11 cellular contexts compared by ENCODE assay signal in genomic region chr1:226883630-226884029, GRCh38. TPM values are rescaled to one million over a fixed set of nuclear protein-coding genes. Genes with fewer than 3 reads are reported as not detected.
DNase-seq lines count a peak whose midpoint lies in the region; ATAC-seq lines count a peak whose summit lies in the region.
"Had no signal": no experiment of that assay in that cellular context is flagged by ENCODE, and none has a peak within 500 bp of the region (broad histone marks: within the 10 kb centered on the region; RNA-seq: fewer than 3 reads in every experiment).

No MANE protein-coding gene starts in this region.

- peak overlapping the region; percentile 78 to 92 (median 87) for H3K27ac Mint-ChIP-seq in CD4-positive, alpha-beta memory T cell
- H3K27ac Mint-ChIP-seq in activated CD8-positive, alpha-beta T cell treated with anti-CD3 and anti-CD28 coated beads, Interleukin-2, amount 10 ng/mL, durations not matched to agents 7 days and 5 days: peak overlapping the region; percentile 86
- peak overlapping the region; percentile 54 to 97 (median 90) for H3K27ac Mint-ChIP-seq in naive thymus-derived CD8-positive, alpha-beta T cell

- peaks cover 0 to 5% of the 10 kb centered on the region in 2 donors for H3K36me3 Mint-ChIP-seq in CD4-positive, alpha-beta memory T cell
- peaks cover 5% of the 10 kb centered on the region for H3K36me3 Mint-ChIP-seq in activated CD8-positive, alpha-beta T cell treated with anti-CD3 and anti-CD28 coated beads, Interleukin-2, amount 10 ng/mL, durations not matched to agents 7 days and 5 days (ENCODE audit: low read depth)
- peaks cover 0 to 3% (median 0%) of the 10 kb centered on the region in 3 donors for H3K36me3 Mint-ChIP-seq in naive thymus-derived CD8-positive, alpha-beta T cell

- POLR2A ChIA-PET in CD4-positive, alpha-beta memory T cell (lab: Charles Lee; ENCODE audit: partially characterized antibody): interaction anchor here (1.0 to 4.1 kb wide), 8 partner anchors 11 to 680 kb away, joined by 3 to 64 read pairs (median 4); partner anchors contain the start of genes COQ8A, PARP1, PSEN2 and ZNF678
- POLR2A ChIA-PET in activated CD8-positive, alpha-beta T cell treated with anti-CD3 and anti-CD28 coated beads, Interleukin-2, amount 10 ng/mL, durations not matched to agents 7 days and 5 days (lab: Charles Lee): interaction anchor here (0.8 to 3.3 kb wide), 3 partner anchors 12 to 475 kb away, joined by 3 to 26 read pairs (median 10); partner anchors contain the start of genes COQ8A and PARP1
- POLR2A ChIA-PET in naive thymus-derived CD8-positive, alpha-beta T cell (lab: Charles Lee): interaction anchor here (0.6 to 4.5 kb wide), 4 partner anchors 12 to 247 kb away, joined by 3 to 54 read pairs (median 3); partner anchors contain the start of gene COQ8A

- peak overlapping the region; percentile 66 to 99 (median 92) for H3K4me2 ChIP-seq in BLaER1 treated with 17β-estradiol and CSF1 and Interleukin-3, amounts not matched to agents 10 nM and 100 nM

- H3K9me3 ChIP-seq in BLaER1 treated with 17β-estradiol and CSF1 and Interleukin-3, amounts not matched to agents 10 nM and 100 nM (replicated peaks in 1 of 11): 0 out of 22 replicates have a peak, but pooled peaks cover 0 to under 1% (median 0%) of the 10 kb centered on the region in 11 experiments
- H3K9me3 ChIP-seq in CD4-positive, alpha-beta memory T cell (ENCODE audit: control insufficient read depth in 1 of 2, low read length in 2 of 2): no peaks in the 10 kb centered on the region
- H3K9me3 ChIP-seq: Caco-2, MG63, testis had no signal

- intact Hi-C loops in CD4-positive, alpha-beta memory T cell (cut with micrococcal nuclease): loop anchor here (5.0 kb wide), 1 partner anchor 54 kb away; no protein-coding TSS in a partner anchor

- H3K9ac ChIP-seq in BLaER1 treated with 17β-estradiol and CSF1 and Interleukin-3, amounts not matched to agents 10 nM and 100 nM: peak overlapping the region in 2 of 11 experiments; percentile 37 to 50; a peak in 1 of 22 replicates

- no peak for DNase-seq in CD4-positive, alpha-beta memory T cell
- no peak for DNase-seq in activated CD8-positive, alpha-beta T cell treated with anti-CD3 and anti-CD28 coated beads, Interleukin-2, amount 10 ng/mL, durations not matched to agents 7 days and 5 days
- no peak for DNase-seq in naive thymus-derived CD8-positive, alpha-beta T cell
- no peak for DNase-seq in NCI-H1092 (lab: John Stamatoyannopoulos, UW)
- no peak for DNase-seq in CD1c-positive myeloid dendritic cell (ENCODE audit: extremely low spot score)
- DNase-seq: Caco-2, MG63, NCI-H2081, testis had no signal

- peaks cover 0 to 10% (median 0%) of the 10 kb centered on the region in 11 experiments; a peak in 3 of 22 replicates for H4K20me1 ChIP-seq in BLaER1 treated with 17β-estradiol and CSF1 and Interleukin-3, amounts not matched to agents 10 nM and 100 nM

- H3K36me3 ChIP-seq in BLaER1 treated with 17β-estradiol and CSF1 and Interleukin-3, amounts not matched to agents 10 nM and 100 nM: peaks cover 0 to 33% (median 0%) of the 10 kb centered on the region in 11 experiments; a peak in 2 of 22 replicates
- no peaks in the 10 kb centered on the region for H3K36me3 ChIP-seq in CD4-positive, alpha-beta memory T cell (ENCODE audit: insufficient read depth, low read length)

- H3K4me1 Mint-ChIP-seq in CD4-positive, alpha-beta memory T cell: peaks cover 32 to 51% (median 43%) of the 10 kb centered on the region in 4 donors
- H3K4me1 Mint-ChIP-seq in activated CD8-positive, alpha-beta T cell treated with anti-CD3 and anti-CD28 coated beads, Interleukin-2, amount 10 ng/mL, durations not matched to agents 7 days and 5 days (ENCODE audit: low read depth): peaks cover 46% of the 10 kb centered on the region
- peaks cover 25 to 55% (median 50%) of the 10 kb centered on the region in 4 donors for H3K4me1 Mint-ChIP-seq in naive thymus-derived CD8-positive, alpha-beta T cell

- peaks cover 0 to 2% (median 0%) of the 10 kb centered on the region in 8 donors for H3K9me3 Mint-ChIP-seq in CD4-positive, alpha-beta memory T cell
- no peaks in the 10 kb centered on the region for H3K9me3 Mint-ChIP-seq in activated CD8-positive, alpha-beta T cell treated with anti-CD3 and anti-CD28 coated beads, Interleukin-2, amount 10 ng/mL, durations not matched to agents 7 days and 5 days (ENCODE audit: insufficient read depth)
- no peaks in the 10 kb centered on the region for H3K9me3 Mint-ChIP-seq in naive thymus-derived CD8-positive, alpha-beta T cell

- ATAC-seq in activated CD8-positive, alpha-beta T cell treated with anti-CD3 and anti-CD28 coated beads, Interleukin-2, amount 10 ng/mL, durations not matched to agents 7 days and 5 days: no peak
- ATAC-seq in naive thymus-derived CD8-positive, alpha-beta T cell: no peak
- no peak for ATAC-seq in HG02642 (IDR thresholded peaks at IDR 0.05; ENCODE audit: poor library complexity, unreplicated experiment)

- no peaks in the 10 kb centered on the region for H3K27me3 Mint-ChIP-seq in CD4-positive, alpha-beta memory T cell
- no peaks in the 10 kb centered on the region for H3K27me3 Mint-ChIP-seq in activated CD8-positive, alpha-beta T cell treated with anti-CD3 and anti-CD28 coated beads, Interleukin-2, amount 10 ng/mL, durations not matched to agents 7 days and 5 days (ENCODE audit: low read depth)
- H3K27me3 Mint-ChIP-seq in naive thymus-derived CD8-positive, alpha-beta T cell: no peaks in the 10 kb centered on the region

- no peaks in the 10 kb centered on the region for H3K27me3 ChIP-seq in BLaER1 treated with 17β-estradiol and CSF1 and Interleukin-3, amounts not matched to agents 10 nM and 100 nM
- no peaks in the 10 kb centered on the region for H3K27me3 ChIP-seq in CD4-positive, alpha-beta memory T cell (ENCODE audit: insufficient read depth, low read length)
- H3K27me3 ChIP-seq: MG63, testis had no signal

- peak overlapping the region in 1 of 11 experiments; percentile 47; a peak in 1 of 22 replicates for H3K27ac ChIP-seq in BLaER1 treated with 17β-estradiol and CSF1 and Interleukin-3, amounts not matched to agents 10 nM and 100 nM
- no peak overlapping the region for H3K27ac ChIP-seq in CD4-positive, alpha-beta memory T cell (ENCODE audit: low read depth, low read length)

- CTCF ChIA-PET in CD4-positive, alpha-beta memory T cell (lab: Charles Lee; ENCODE audit: partially characterized antibody): interaction anchor here (0.8 to 1.5 kb wide), 4 partner anchors 12 to 275 kb away, joined by 3 to 7 read pairs (median 4); no protein-coding TSS in a partner anchor
- CTCF ChIA-PET in activated CD8-positive, alpha-beta T cell treated with anti-CD3 and anti-CD28 coated beads, Interleukin-2, amount 10 ng/mL, durations not matched to agents 7 days and 5 days (lab: Charles Lee): interaction anchor here (0.8 to 2.4 kb wide), 11 partner anchors 9 to 476 kb away, joined by 3 to 16 read pairs (median 4); partner anchors contain the start of genes PARP1 and PSEN2

- H3K4me3 ChIP-seq in BLaER1 treated with 17β-estradiol and CSF1 and Interleukin-3, amounts not matched to agents 10 nM and 100 nM: no peak overlapping the region
- no peak overlapping the region for H3K4me3 ChIP-seq in CD4-positive, alpha-beta memory T cell (ENCODE audit: low read length in 2 of 2)
- H3K4me3 ChIP-seq: MG63, testis had no signal

- H3K4me1 ChIP-seq in BLaER1 treated with 17β-estradiol and CSF1 and Interleukin-3, amounts not matched to agents 10 nM and 100 nM: peaks cover 56 to 80% (median 76%) of the 10 kb centered on the region in 10 experiments
- H3K4me1 ChIP-seq in CD4-positive, alpha-beta memory T cell (ENCODE audit: insufficient read depth, low read length): peaks cover 36% of the 10 kb centered on the region
- H3K4me1 ChIP-seq: Caco-2 had no signal

- H3K4me3 Mint-ChIP-seq in CD4-positive, alpha-beta memory T cell: peak overlapping the region in 7 of 8 donors; percentile 75 to 85 (median 78)
- peak overlapping the region; percentile 51 for H3K4me3 Mint-ChIP-seq in activated CD8-positive, alpha-beta T cell treated with anti-CD3 and anti-CD28 coated beads, Interleukin-2, amount 10 ng/mL, durations not matched to agents 7 days and 5 days
- peak overlapping the region; percentile 9 to 84 (median 80) for H3K4me3 Mint-ChIP-seq in naive thymus-derived CD8-positive, alpha-beta T cell

RNA-seq across cellular contexts. Expression of gene PSEN2, which starts 13.2 kb away (rescaled TPM):
- total RNA-seq in CD4-positive, alpha-beta memory T cell: 1 to 10 TPM; 3.5 to 3.7 TPM
- 1 to 10 TPM; 4.0 to 4.9 TPM for polyA plus RNA-seq in CD4-positive, alpha-beta memory T cell
- total RNA-seq in activated CD8-positive, alpha-beta T cell treated with anti-CD3 and anti-CD28 coated beads, Interleukin-2, amount 10 ng/mL, durations not matched to agents 7 days and 5 days: 1 to 10 TPM; 3.0 to 3.6 TPM
- total RNA-seq in naive thymus-derived CD8-positive, alpha-beta T cell: 1 to 10 TPM; 3.7 to 3.9 TPM
- polyA plus RNA-seq in naive thymus-derived CD8-positive, alpha-beta T cell: 1 to 10 TPM; 1.5 to 3.8 (median 2.5) TPM

RNA-seq across cellular contexts. Expression of gene COQ8A, which starts 56.5 kb away (rescaled TPM):
- 10 to 100 TPM; 69.2 to 70.7 TPM for total RNA-seq in CD4-positive, alpha-beta memory T cell
- polyA plus RNA-seq in CD4-positive, alpha-beta memory T cell: 10 to 100 TPM; 43.5 to 49.4 TPM
- total RNA-seq in activated CD8-positive, alpha-beta T cell treated with anti-CD3 and anti-CD28 coated beads, Interleukin-2, amount 10 ng/mL, durations not matched to agents 7 days and 5 days: 10 to 100 TPM; 12.1 to 16.4 TPM
- total RNA-seq in naive thymus-derived CD8-positive, alpha-beta T cell: 10 to 100 TPM; 77.9 to 78.6 TPM
- polyA plus RNA-seq in naive thymus-derived CD8-positive, alpha-beta T cell: 10 to 100 TPM; 37.7 to 74.2 (median 63.8) TPM

Comparison
In these comparisons a context has a peak if more than half of its experiments do, and no peak if none do; other contexts are left out.
1. RNA of gene COQ8A, which starts 56.5 kb away (total RNA-seq): 77.9 to 78.6 TPM in naive thymus-derived CD8-positive, alpha-beta T cell and 69.2 to 70.7 TPM in CD4-positive, alpha-beta memory T cell; 12.1 to 16.4 TPM in activated CD8-positive, alpha-beta T cell treated with anti-CD3 and anti-CD28 coated beads, Interleukin-2, amount 10 ng/mL, durations not matched to agents 7 days and 5 days; every median in the first group is over 4 times any median in the second.
2. Peak in every context shown above with its lines, with median percentiles within 50 percentile points of each other: H3K27ac Mint-ChIP-seq and H3K4me3 Mint-ChIP-seq.